ENCODE assay signal across 17 cellular contexts in genomic region chr19:23404676-23405075, GRCh38. TPM values are rescaled to one million over a fixed set of nuclear protein-coding genes. Genes with fewer than 3 reads are reported as not detected.
DNase-seq lines count a peak whose midpoint lies in the region; ATAC-seq and TF ChIP-seq lines count a peak whose summit lies in the region.
"Had no signal": no experiment of that assay in that cellular context is flagged by ENCODE, and none has a peak within 500 bp of the region (broad histone marks: within the 10 kb centered on the region; RNA-seq: fewer than 3 reads in every experiment).

No MANE protein-coding gene starts in this region.

- H3K14ac ChIP-seq in mesenchymal stem cell (ENCODE audit: low read length in 2 of 2): no peak overlapping the region

- H3K4me1 Mint-ChIP-seq in stimulated activated naive B cell treated with anti-CD40 and anti-IgM and Interleukin-4, amounts not matched to agents 10 μg/mL and 1 μg/mL and 100 μg/mL, for 72 hours: peaks cover 0 to 7% of the 10 kb centered on the region in 2 donors
- H3K4me1 Mint-ChIP-seq: CD14-positive monocyte had no signal

- H3K27ac ChIP-seq in Peyer's patch (peak overlapping the region in 3 of 4 donors; percentile 27 to 91 (median 29)), colonic mucosa (peak overlapping the region; percentile 7), hepatocyte (peak overlapping the region; percentile 88), mesenchymal stem cell (ENCODE audit: low read length, poor library complexity, severe bottlenecking) (no peak overlapping the region)
- H3K27ac ChIP-seq: HL-60 had no signal

- H3K9ac ChIP-seq in colonic mucosa (ENCODE audit: low read depth in 2 of 2, low read length in 2 of 2) (no peak overlapping the region), mesenchymal stem cell (ENCODE audit: low read length) (no peak overlapping the region)

- H3K23ac ChIP-seq in mesenchymal stem cell (ENCODE audit: low read length in 2 of 2): no peak overlapping the region

- no peak overlapping the region for H2BK120ac ChIP-seq in mesenchymal stem cell (ENCODE audit: low read depth, low read length)

- no peak overlapping the region for H3K4ac ChIP-seq in mesenchymal stem cell (ENCODE audit: low read depth in 1 of 2, low read length in 2 of 2)

- no peak overlapping the region for H2BK15ac ChIP-seq in mesenchymal stem cell (ENCODE audit: low read depth, poor library complexity, severe bottlenecking)

- H3K4me3 ChIP-seq in Peyer's patch (no peak overlapping the region), colonic mucosa (no peak overlapping the region), hepatocyte (no peak overlapping the region), mesenchymal stem cell (ENCODE audit: insufficient read depth in 1 of 2, low read depth in 1 of 2, low read length in 2 of 2) (no peak overlapping the region)
- H3K4me3 ChIP-seq: HAP-1 had no signal

- TF ChIP-seq POLR2A in Peyer's patch (IDR thresholded peaks at IDR 0.05): no peak

- H3K27ac Mint-ChIP-seq in stimulated activated naive B cell treated with anti-CD40 and anti-IgM and Interleukin-4, amounts not matched to agents 10 μg/mL and 1 μg/mL and 100 μg/mL, for 72 hours: no peak overlapping the region
- H3K27ac Mint-ChIP-seq: CD14-positive monocyte; CD8-positive, alpha-beta T cell had no signal

- 100% methylated on average over 1 of the region's 1 CpG for WGBS in hepatocyte (ENCODE audit: low lambda C conversion rate, missing lambda C conversion rate)
- 84% methylated on average over 1 of the region's 1 CpG for WGBS in mesenchymal stem cell

- H2AFZ ChIP-seq in hepatocyte (no peak overlapping the region), mesenchymal stem cell (ENCODE audit: low read depth, low read length) (no peak overlapping the region)

- H3K4me1 ChIP-seq in Peyer's patch (peaks cover 0 to 22% (median 3%) of the 10 kb centered on the region in 4 donors), colonic mucosa (peaks cover 10% of the 10 kb centered on the region), hepatocyte (ENCODE audit: insufficient read depth) (peaks cover 21% of the 10 kb centered on the region), mesenchymal stem cell (ENCODE audit: control insufficient read depth, insufficient read depth, low read depth, low read length) (peaks cover 3% of the 10 kb centered on the region)
- H3K4me1 ChIP-seq: HAP-1 had no signal

- H3K27me3 Mint-ChIP-seq in stimulated activated naive B cell treated with anti-CD40 and anti-IgM and Interleukin-4, amounts not matched to agents 10 μg/mL and 1 μg/mL and 100 μg/mL, for 72 hours: no peaks in the 10 kb centered on the region

- no peak for DNase-seq in Peyer's patch
- DNase-seq in colonic mucosa: no peak
- DNase-seq in hepatocyte (ENCODE audit: low spot score): no peak
- no peak for DNase-seq in mesenchymal stem cell
- DNase-seq in NCI-H2196 (lab: John Stamatoyannopoulos, UW; ENCODE audit: unreplicated experiment): no peak
- no peak for DNase-seq in stimulated activated naive B cell treated with anti-CD40 and anti-IgM and Interleukin-4, amounts not matched to agents 10 μg/mL and 1 μg/mL and 100 μg/mL, for 72 hours
- DNase-seq: CD8-positive, alpha-beta T cell; COR-L47; DMS153; DMS79 treated with DMSO at 0.1 percent for 48 hours; EL; GDM1; GOT3 had no signal

- no peaks in the 10 kb centered on the region for H3K79me2 ChIP-seq in hepatocyte

- no peaks in the 10 kb centered on the region for H3K79me1 ChIP-seq in mesenchymal stem cell (replicated peaks; ENCODE audit: low read length, poor library complexity, severe bottlenecking)

- no peaks in the 10 kb centered on the region for H4K20me1 ChIP-seq in hepatocyte (ENCODE audit: insufficient read depth, poor library complexity, severe bottlenecking)

- no peak overlapping the region for H4K91ac ChIP-seq in mesenchymal stem cell (ENCODE audit: low read length)

- H3K27me3 ChIP-seq in Peyer's patch (no peaks in the 10 kb centered on the region), colonic mucosa (no peaks in the 10 kb centered on the region), hepatocyte (no peaks in the 10 kb centered on the region), mesenchymal stem cell (ENCODE audit: control insufficient read depth in 1 of 2, insufficient read depth in 1 of 2, low read length in 2 of 2) (no peaks in the 10 kb centered on the region)

- no peak for ATAC-seq in stimulated activated naive B cell treated with anti-CD40 and anti-IgM and Interleukin-4, amounts not matched to agents 10 μg/mL and 1 μg/mL and 100 μg/mL, for 72 hours (replicated peaks)
- no peak for ATAC-seq in HG03045 (IDR thresholded peaks at IDR 0.05; ENCODE audit: unreplicated experiment)
- ATAC-seq: CD8-positive, alpha-beta T cell had no signal

- no peak overlapping the region for H2BK12ac ChIP-seq in mesenchymal stem cell (ENCODE audit: low read length in 2 of 2)

- no peaks in the 10 kb centered on the region for H3K9me2 ChIP-seq in hepatocyte (replicated peaks; ENCODE audit: insufficient read depth)

- no peak overlapping the region for H3K4me2 ChIP-seq in hepatocyte
- H3K4me2 ChIP-seq in mesenchymal stem cell (ENCODE audit: low read length, poor library complexity, severe bottlenecking): no peak overlapping the region

- no peak overlapping the region for H3K4me3 Mint-ChIP-seq in stimulated activated naive B cell treated with anti-CD40 and anti-IgM and Interleukin-4, amounts not matched to agents 10 μg/mL and 1 μg/mL and 100 μg/mL, for 72 hours
- H3K4me3 Mint-ChIP-seq: CD14-positive monocyte; CD8-positive, alpha-beta T cell had no signal

- H2AK5ac ChIP-seq in mesenchymal stem cell (ENCODE audit: low read length, severe bottlenecking): no peak overlapping the region

- H4K8ac ChIP-seq in mesenchymal stem cell (ENCODE audit: low read length): no peak overlapping the region

- H2BK5ac ChIP-seq in mesenchymal stem cell (ENCODE audit: low read depth, low read length, poor library complexity, severe bottlenecking): no peak overlapping the region

- TF ChIP-seq CTCF in Peyer's patch (IDR thresholded peaks at IDR 0.05): no peak
- TF ChIP-seq CTCF in colonic mucosa (IDR thresholded peaks at IDR 0.05): no peak
- TF ChIP-seq CTCF in hepatocyte (IDR thresholded peaks at IDR 0.05; ENCODE audit: poor library complexity): no peak

- no peak overlapping the region for H3K18ac ChIP-seq in mesenchymal stem cell (ENCODE audit: low read depth in 1 of 2, low read length in 2 of 2)

- no peaks in the 10 kb centered on the region for H3K9me3 ChIP-seq in Peyer's patch
- H3K9me3 ChIP-seq in colonic mucosa: no peaks in the 10 kb centered on the region
- no peaks in the 10 kb centered on the region for H3K9me3 ChIP-seq in hepatocyte (ENCODE audit: low read depth)
- H3K9me3 ChIP-seq in mesenchymal stem cell (ENCODE audit: control insufficient read depth, low read length): peaks cover 22% of the 10 kb centered on the region
- H3K9me3 ChIP-seq: HAP-1 had no signal

- H3K36me3 Mint-ChIP-seq in stimulated activated naive B cell treated with anti-CD40 and anti-IgM and Interleukin-4, amounts not matched to agents 10 μg/mL and 1 μg/mL and 100 μg/mL, for 72 hours: no peaks in the 10 kb centered on the region
- H3K36me3 Mint-ChIP-seq: CD14-positive monocyte; CD8-positive, alpha-beta T cell had no signal

- no peaks in the 10 kb centered on the region for H3K36me3 ChIP-seq in Peyer's patch
- H3K36me3 ChIP-seq in colonic mucosa: no peaks in the 10 kb centered on the region
- H3K36me3 ChIP-seq in hepatocyte (replicated peaks; ENCODE audit: insufficient read depth, low read depth): no peaks in the 10 kb centered on the region
- H3K36me3 ChIP-seq in mesenchymal stem cell (ENCODE audit: control insufficient read depth in 1 of 2, insufficient read depth in 2 of 2, low read depth in 1 of 2, low read length in 2 of 2): no peaks in the 10 kb centered on the region

- intact Hi-C loops in colonic mucosa (cut with DNase I): no loop called here

- H3K9me3 Mint-ChIP-seq in stimulated activated naive B cell treated with anti-CD40 and anti-IgM and Interleukin-4, amounts not matched to agents 10 μg/mL and 1 μg/mL and 100 μg/mL, for 72 hours: no peaks in the 10 kb centered on the region
- H3K9me3 Mint-ChIP-seq: CD8-positive, alpha-beta T cell had no signal

RNA-seq across cellular contexts. Expression of gene ZNF91, which starts 9.4 kb away (rescaled TPM):
- total RNA-seq in Peyer's patch (100 to 1,000 TPM; 171 to 214 (median 193) TPM), colonic mucosa (10 to 100 TPM; 70.8 to 80.5 TPM), hepatocyte (68.3 and 84.0 TPM in 2 replicates)
- polyA plus RNA-seq in hepatocyte: 19.0 and 25.2 TPM in 2 replicates
- polyA plus RNA-seq in mesenchymal stem cell (2013, experiment 1 of 2): 7.7 TPM
- 8.2 TPM for polyA plus RNA-seq in mesenchymal stem cell (2013, experiment 2 of 2)
